ENCODE assay signal across 13 cellular contexts in genomic region chr17:10021239-10021638, GRCh38.
DNase-seq lines count a peak whose midpoint lies in the region; ATAC-seq and TF ChIP-seq lines count a peak whose summit lies in the region.
"Had no signal": no experiment of that assay in that cellular context is flagged by ENCODE, and none has a peak within 500 bp of the region (broad histone marks: within the 10 kb centered on the region; RNA-seq: fewer than 3 reads in every experiment).

No MANE protein-coding gene starts in this region.

- DNase-seq in NCI-H82 treated with DMSO at 0.1 percent for 48 hours (lab: John Stamatoyannopoulos, UW; ENCODE audit: unreplicated experiment) = peak; percentile 31
- DNase-seq in effector memory CD8-positive, alpha-beta T cell = no peak
- peak; percentile 59 for DNase-seq in lung (ENCODE audit: low spot score)
- DNase-seq in tibial nerve (ENCODE audit: low spot score in 2 of 2) = peak; percentile 47 to 48
- no peak for DNase-seq in activated CD4-positive, alpha-beta memory T cell treated with anti-CD3 and anti-CD28 coated beads, Interleukin-2, amount 10 ng/mL, durations not matched to agents 7 days and 5 days
- DNase-seq in NCI-H345 (lab: John Stamatoyannopoulos, UW) = no peak
- no peak for DNase-seq in G401 (ENCODE audit: low spot score)
- DNase-seq: activated CD4-positive, alpha-beta T cell treated with anti-CD3 and anti-CD28 coated beads, Interleukin-2, amount 50 U/mL, for 4 hours; activated naive CD4-positive, alpha-beta T cell treated with anti-CD3 and anti-CD28 coated beads, Interleukin-2, amount 10 ng/mL, durations not matched to agents 7 days and 5 days; Caco-2; mesendoderm; NCI-H1417 treated with DMSO at 0.1 percent for 48 hours had no signal

- POLR2A ChIA-PET in activated CD4-positive, alpha-beta memory T cell treated with anti-CD3 and anti-CD28 coated beads, Interleukin-2, amount 10 ng/mL, durations not matched to agents 7 days and 5 days (lab: Charles Lee) = no interaction called here

- no peaks in the 10 kb centered on the region for H3K27me3 Mint-ChIP-seq in effector memory CD8-positive, alpha-beta T cell
- H3K27me3 Mint-ChIP-seq in activated CD4-positive, alpha-beta memory T cell treated with anti-CD3 and anti-CD28 coated beads, Interleukin-2, amount 10 ng/mL, durations not matched to agents 7 days and 5 days = no peaks in the 10 kb centered on the region
- H3K27me3 Mint-ChIP-seq: activated naive CD4-positive, alpha-beta T cell treated with anti-CD3 and anti-CD28 coated beads, Interleukin-2, amount 10 ng/mL, durations not matched to agents 7 days and 5 days; T-cell had no signal

- H3K4me1 Mint-ChIP-seq in effector memory CD8-positive, alpha-beta T cell (ENCODE audit: low read depth in 2 of 2) = peaks cover 7 to 12% of the 10 kb centered on the region in 2 donors
- no peaks in the 10 kb centered on the region for H3K4me1 Mint-ChIP-seq in activated CD4-positive, alpha-beta memory T cell treated with anti-CD3 and anti-CD28 coated beads, Interleukin-2, amount 10 ng/mL, durations not matched to agents 7 days and 5 days
- H3K4me1 Mint-ChIP-seq: activated naive CD4-positive, alpha-beta T cell treated with anti-CD3 and anti-CD28 coated beads, Interleukin-2, amount 10 ng/mL, durations not matched to agents 7 days and 5 days had no signal

- H3K4me3 ChIP-seq in lung = no peak overlapping the region
- H3K4me3 ChIP-seq in tibial nerve = no peak overlapping the region

- TF ChIP-seq POLR2A in tibial nerve (IDR thresholded peaks at IDR 0.05) = peak in 1 of 2 donors; percentile 21

- ATAC-seq in effector memory CD8-positive, alpha-beta T cell (replicated peaks) = peak; percentile 41
- ATAC-seq in lung (ENCODE audit: insufficient read depth, low FRiP score) = no peak
- ATAC-seq: T-cell had no signal

- TF ChIP-seq EP300 in tibial nerve (IDR thresholded peaks at IDR 0.05) = peak in 1 of 2 donors; percentile 59

- peak overlapping the region in 1 of 2 donors; percentile 46 for H3K27ac Mint-ChIP-seq in effector memory CD8-positive, alpha-beta T cell
- no peak overlapping the region for H3K27ac Mint-ChIP-seq in activated CD4-positive, alpha-beta memory T cell treated with anti-CD3 and anti-CD28 coated beads, Interleukin-2, amount 10 ng/mL, durations not matched to agents 7 days and 5 days
- H3K27ac Mint-ChIP-seq: activated naive CD4-positive, alpha-beta T cell treated with anti-CD3 and anti-CD28 coated beads, Interleukin-2, amount 10 ng/mL, durations not matched to agents 7 days and 5 days; T-cell had no signal

- no peaks in the 10 kb centered on the region for H3K36me3 ChIP-seq in lung (ENCODE audit: control insufficient read depth in 2 of 2, insufficient read depth in 2 of 2, low read length in 2 of 2)
- H3K36me3 ChIP-seq in tibial nerve = peaks cover 0 to 8% (median 2%) of the 10 kb centered on the region in 3 donors

- H3K36me3 Mint-ChIP-seq in effector memory CD8-positive, alpha-beta T cell (ENCODE audit: insufficient read depth) = peaks cover 8% of the 10 kb centered on the region
- H3K36me3 Mint-ChIP-seq in activated CD4-positive, alpha-beta memory T cell treated with anti-CD3 and anti-CD28 coated beads, Interleukin-2, amount 10 ng/mL, durations not matched to agents 7 days and 5 days (ENCODE audit: low read depth) = no peaks in the 10 kb centered on the region
- H3K36me3 Mint-ChIP-seq: activated naive CD4-positive, alpha-beta T cell treated with anti-CD3 and anti-CD28 coated beads, Interleukin-2, amount 10 ng/mL, durations not matched to agents 7 days and 5 days; T-cell had no signal

- TF ChIP-seq CTCF in lung (IDR thresholded peaks at IDR 0.05; ENCODE audit: control extremely low read depth, extremely low read depth) (no peak), tibial nerve (IDR thresholded peaks at IDR 0.05) (no peak)

- H3K9me3 ChIP-seq in lung (ENCODE audit: control insufficient read depth in 2 of 2, insufficient read depth in 1 of 2, low read length in 1 of 2) (peaks cover 0 to 2% of the 10 kb centered on the region in 2 donors), tibial nerve (no peaks in the 10 kb centered on the region)
- H3K9me3 ChIP-seq: Caco-2 had no signal

- peak overlapping the region in 1 of 2 donors; percentile 20 for H3K27ac ChIP-seq in lung (ENCODE audit: low read depth in 1 of 2, low read length in 1 of 2)
- peak overlapping the region in 3 of 4 donors; percentile 51 to 92 (median 85) for H3K27ac ChIP-seq in tibial nerve

- H3K27me3 ChIP-seq in lung (ENCODE audit: control insufficient read depth, insufficient read depth) = no peaks in the 10 kb centered on the region
- H3K27me3 ChIP-seq in tibial nerve = no peaks in the 10 kb centered on the region

- in situ Hi-C loops in G401 (cut with HindIII; ENCODE audit: low sequenced_read_pairs) = no loop called here

- WGBS in lung, 2 donors = 14 to 24% methylated on average over 12 of the region's 12 CpGs
- 30 to 40% methylated on average over 12 of the region's 12 CpGs for WGBS in tibial nerve, 2 donors

- H3K4me1 ChIP-seq in lung (ENCODE audit: control insufficient read depth in 2 of 2, insufficient read depth in 2 of 2, low read length in 2 of 2) (peaks cover 0 to 6% of the 10 kb centered on the region in 2 donors), tibial nerve (peaks cover 0 to 88% (median 47%) of the 10 kb centered on the region in 4 donors)
- H3K4me1 ChIP-seq: Caco-2 had no signal

- H3K9me3 Mint-ChIP-seq in effector memory CD8-positive, alpha-beta T cell = no peaks in the 10 kb centered on the region
- no peaks in the 10 kb centered on the region for H3K9me3 Mint-ChIP-seq in activated CD4-positive, alpha-beta memory T cell treated with anti-CD3 and anti-CD28 coated beads, Interleukin-2, amount 10 ng/mL, durations not matched to agents 7 days and 5 days
- H3K9me3 Mint-ChIP-seq: activated naive CD4-positive, alpha-beta T cell treated with anti-CD3 and anti-CD28 coated beads, Interleukin-2, amount 10 ng/mL, durations not matched to agents 7 days and 5 days; T-cell had no signal

- H3K4me3 Mint-ChIP-seq in effector memory CD8-positive, alpha-beta T cell = no peak overlapping the region
- H3K4me3 Mint-ChIP-seq in activated CD4-positive, alpha-beta memory T cell treated with anti-CD3 and anti-CD28 coated beads, Interleukin-2, amount 10 ng/mL, durations not matched to agents 7 days and 5 days = no peak overlapping the region
- H3K4me3 Mint-ChIP-seq: activated naive CD4-positive, alpha-beta T cell treated with anti-CD3 and anti-CD28 coated beads, Interleukin-2, amount 10 ng/mL, durations not matched to agents 7 days and 5 days; T-cell had no signal

- CTCF ChIA-PET in activated CD4-positive, alpha-beta memory T cell treated with anti-CD3 and anti-CD28 coated beads, Interleukin-2, amount 10 ng/mL, durations not matched to agents 7 days and 5 days (lab: Charles Lee) = no interaction called here

Comparison
In these comparisons a context has a peak if more than half of its experiments do, and no peak if none do; other contexts are left out.
1. DNase-seq: peak in NCI-H82 treated with DMSO at 0.1 percent for 48 hours (single experiment), lung (single experiment) and tibial nerve (2 of 2); none in effector memory CD8-positive, alpha-beta T cell (0 of 3), activated CD4-positive, alpha-beta memory T cell treated with anti-CD3 and anti-CD28 coated beads, Interleukin-2, amount 10 ng/mL, durations not matched to agents 7 days and 5 days (single experiment), NCI-H345 (single experiment) and G401 (single experiment).